ENCODE assay signal across 7 cellular contexts in the genomic region with DNA sequence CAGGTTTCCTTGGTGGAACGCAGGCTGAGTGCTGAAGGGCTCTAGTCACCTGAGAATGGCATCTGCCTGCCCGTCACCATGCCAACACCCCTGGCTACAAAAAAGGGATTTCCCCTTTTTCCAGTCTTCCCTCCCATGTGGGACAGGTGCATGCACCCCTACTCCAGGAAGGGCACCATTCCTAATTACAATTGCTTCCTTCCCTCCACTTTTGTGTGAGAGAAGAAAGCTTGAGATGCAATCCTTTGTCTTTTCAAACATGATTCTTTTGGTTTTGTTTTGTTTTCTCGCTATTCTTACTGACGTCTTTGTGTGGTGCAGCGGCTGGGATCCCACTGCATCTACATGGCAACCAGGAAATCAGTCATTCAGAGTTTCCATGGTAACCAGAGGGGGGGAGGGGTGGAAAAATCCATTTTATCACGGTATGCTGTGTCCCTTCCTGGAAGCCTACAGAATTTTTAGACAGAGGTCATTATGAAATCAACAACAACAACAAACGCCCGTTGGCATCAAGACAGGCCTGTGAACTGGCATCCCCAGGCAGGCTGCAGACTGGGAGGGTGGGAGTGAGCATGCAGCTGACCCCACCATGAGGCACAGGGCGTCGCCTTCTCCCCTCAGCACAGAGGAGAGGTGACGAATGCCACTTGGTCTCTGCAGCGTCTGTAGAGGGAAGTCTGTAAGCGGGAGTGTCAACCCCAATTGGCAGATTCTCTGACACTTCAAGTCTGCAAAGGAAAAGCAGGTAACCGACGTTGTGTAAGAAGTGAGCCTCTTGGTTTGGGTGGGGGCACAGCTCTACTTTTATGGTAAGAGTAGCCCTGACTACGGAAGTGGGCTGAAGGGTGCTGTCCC. TPM values are rescaled to one million over a fixed set of nuclear protein-coding genes. Genes with fewer than 3 reads are reported as not detected.
DNase-seq lines count a peak whose midpoint lies in the region; ATAC-seq and TF ChIP-seq lines count a peak whose summit lies in the region.

No MANE protein-coding gene starts in this region.

- 20% methylated on average over 13 to 15 of the region's 16 CpGs for WGBS in esophagus squamous epithelium, 2 donors

- TF ChIP-seq CTCF in esophagus squamous epithelium (IDR thresholded peaks at IDR 0.05) (no peak), neural cell (IDR thresholded peaks at IDR 0.05; ENCODE audit: poor library complexity, severe bottlenecking) (peak; percentile 26)

- H2AFZ ChIP-seq in neural cell (ENCODE audit: low read depth, low read length), result peak overlapping the region; percentile 66

- peak overlapping the region in 3 of 4 donors; percentile 8 to 53 (median 28) for H3K4me3 ChIP-seq in esophagus squamous epithelium
- H3K4me3 ChIP-seq in neural cell (ENCODE audit: low read length), result peak overlapping the region; percentile 60

- H3K27ac ChIP-seq in esophagus squamous epithelium, result peak overlapping the region; percentile 32 to 85 (median 60)
- peak overlapping the region; percentile 96 for H3K27ac ChIP-seq in neural cell (ENCODE audit: low read length)

- H3F3A ChIP-seq in neural cell (ENCODE audit: insufficient read depth, low read length, poor library complexity, severe bottlenecking), result no peaks in the 10 kb centered on the region

- intact Hi-C loops in esophagus squamous epithelium (cut with DNase I), result no loop called here

- H3K36me3 ChIP-seq in esophagus squamous epithelium (no peaks in the 10 kb centered on the region), neural cell (ENCODE audit: insufficient read depth, low read length) (no peaks in the 10 kb centered on the region)

- in situ Hi-C loops in GM18951 (cut with MboI; ENCODE audit: low sequenced_read_pairs, unreplicated experiment), result loop anchor here (10.0 kb wide), 1 partner anchor 128 kb away; no protein-coding TSS in a partner anchor

- no peaks in the 10 kb centered on the region for H3K9me2 ChIP-seq in neural cell (ENCODE audit: insufficient read depth, low read length)

- peak overlapping the region; percentile 55 for H3K4me2 ChIP-seq in neural cell (ENCODE audit: low read length)

- no peaks in the 10 kb centered on the region for H4K20me1 ChIP-seq in neural cell (ENCODE audit: insufficient read depth)

- TF ChIP-seq POLR2A in GM18951 (IDR thresholded peaks at IDR 0.05; ENCODE audit: extremely low read depth, insufficient read depth, insufficient read length) (peak; percentile 51), esophagus squamous epithelium (IDR thresholded peaks at IDR 0.05) (no peak)

- TF ChIP-seq RAD21 in neural cell (conservative IDR thresholded peaks at IDR 0.05), result peak; percentile 55

- H3K9ac ChIP-seq in neural cell (ENCODE audit: low read length), result peak overlapping the region; percentile 78

- H3K4me1 ChIP-seq in esophagus squamous epithelium, result peaks cover 0 to 13% (median 2%) of the 10 kb centered on the region in 3 donors

- no peaks in the 10 kb centered on the region for H3K79me2 ChIP-seq in neural cell (replicated peaks; ENCODE audit: insufficient read depth, low read length)

- H3K27me3 ChIP-seq in esophagus squamous epithelium (no peaks in the 10 kb centered on the region), neural cell (ENCODE audit: insufficient read depth, low read depth, low read length) (no peaks in the 10 kb centered on the region)

- H3K9me3 ChIP-seq in esophagus squamous epithelium, result no peaks in the 10 kb centered on the region
- H3K9me3 ChIP-seq in neural cell (ENCODE audit: low read length), result no peaks in the 10 kb centered on the region

- DNase-seq in NCI-H748 (lab: John Stamatoyannopoulos, UW; ENCODE audit: unreplicated experiment) (peak; percentile 95), activated T-cell treated with anti-CD3 and anti-CD28 coated beads for 4 hours (peak; percentile 83), esophagus squamous epithelium (lab: John Stamatoyannopoulos, UW) (peak; percentile 33)
- peak; percentile 84 for DNase-seq in stimulated activated naive CD8-positive, alpha-beta T cell treated with anti-CD3 and anti-CD28 coated beads, Interleukin-15, Interleukin-2, amounts not matched to agents 100 U/mL and 50 U/mL, for 24 hours

- TF ChIP-seq EP300 in neural cell (conservative IDR thresholded peaks at IDR 0.05; ENCODE audit: poor library complexity, severe bottlenecking), result peak; percentile 93

- peak; percentile 64 for ATAC-seq in HG03097 (IDR thresholded peaks at IDR 0.05; ENCODE audit: low FRiP score, unreplicated experiment)
- ATAC-seq in stimulated activated naive CD8-positive, alpha-beta T cell treated with anti-CD3 and anti-CD28 coated beads, Interleukin-15, Interleukin-2, amounts not matched to agents 100 U/mL and 50 U/mL, for 24 hours, result peak; percentile 84

TF ChIP-seq in neural cell, 6 proteins besides CTCF, POLR2A, EP300 and RAD21:
- TF ChIP-seq, protein P1, sequence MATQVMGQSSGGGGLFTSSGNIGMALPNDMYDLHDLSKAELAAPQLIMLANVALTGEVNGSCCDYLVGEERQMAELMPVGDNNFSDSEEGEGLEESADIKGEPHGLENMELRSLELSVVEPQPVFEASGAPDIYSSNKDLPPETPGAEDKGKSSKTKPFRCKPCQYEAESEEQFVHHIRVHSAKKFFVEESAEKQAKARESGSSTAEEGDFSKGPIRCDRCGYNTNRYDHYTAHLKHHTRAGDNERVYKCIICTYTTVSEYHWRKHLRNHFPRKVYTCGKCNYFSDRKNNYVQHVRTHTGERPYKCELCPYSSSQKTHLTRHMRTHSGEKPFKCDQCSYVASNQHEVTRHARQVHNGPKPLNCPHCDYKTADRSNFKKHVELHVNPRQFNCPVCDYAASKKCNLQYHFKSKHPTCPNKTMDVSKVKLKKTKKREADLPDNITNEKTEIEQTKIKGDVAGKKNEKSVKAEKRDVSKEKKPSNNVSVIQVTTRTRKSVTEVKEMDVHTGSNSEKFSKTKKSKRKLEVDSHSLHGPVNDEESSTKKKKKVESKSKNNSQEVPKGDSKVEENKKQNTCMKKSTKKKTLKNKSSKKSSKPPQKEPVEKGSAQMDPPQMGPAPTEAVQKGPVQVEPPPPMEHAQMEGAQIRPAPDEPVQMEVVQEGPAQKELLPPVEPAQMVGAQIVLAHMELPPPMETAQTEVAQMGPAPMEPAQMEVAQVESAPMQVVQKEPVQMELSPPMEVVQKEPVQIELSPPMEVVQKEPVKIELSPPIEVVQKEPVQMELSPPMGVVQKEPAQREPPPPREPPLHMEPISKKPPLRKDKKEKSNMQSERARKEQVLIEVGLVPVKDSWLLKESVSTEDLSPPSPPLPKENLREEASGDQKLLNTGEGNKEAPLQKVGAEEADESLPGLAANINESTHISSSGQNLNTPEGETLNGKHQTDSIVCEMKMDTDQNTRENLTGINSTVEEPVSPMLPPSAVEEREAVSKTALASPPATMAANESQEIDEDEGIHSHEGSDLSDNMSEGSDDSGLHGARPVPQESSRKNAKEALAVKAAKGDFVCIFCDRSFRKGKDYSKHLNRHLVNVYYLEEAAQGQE (IDR thresholded peaks at IDR 0.05; ENCODE audit: borderline replicate concordance), result peak; percentile 97
- TF ChIP-seq POLR2AphosphoS5 (IDR thresholded peaks at IDR 0.05) (peak; percentile 61), EZH2 (IDR thresholded peaks at IDR 0.05; ENCODE audit: borderline replicate concordance, insufficient read depth, low read length, poor library complexity, severe bottlenecking) (no peak), MXI1 (conservative IDR thresholded peaks at IDR 0.05; ENCODE audit: poor library complexity, severe bottlenecking) (peak; percentile 80), SMC3 (conservative IDR thresholded peaks at IDR 0.05; ENCODE audit: poor library complexity) (peak; percentile 55), TAF1 (IDR thresholded peaks at IDR 0.05; ENCODE audit: low read depth) (peak; percentile 42)

RNA-seq across cellular contexts. Expression of gene GNG2, which starts 13.6 kb away (rescaled TPM):
- 1 to 10 TPM; 1.5 to 8.8 (median 3.7) TPM for total RNA-seq in esophagus squamous epithelium
- 503 and 515 TPM in 2 replicates for polyA plus RNA-seq in neural cell
- 453 and 567 TPM in 2 replicates for polyA minus RNA-seq in neural cell

Comparison
In these comparisons a context has a peak if more than half of its experiments do, and no peak if none do; other contexts are left out.
1. Peak in every context shown above with its lines: DNase-seq, ATAC-seq, H3K4me3 ChIP-seq and H3K27ac ChIP-seq.
2. DNase-seq: peak in every context shown above with its lines; median percentile 95 in NCI-H748; 84 in stimulated activated naive CD8-positive, alpha-beta T cell treated with anti-CD3 and anti-CD28 coated beads, Interleukin-15, Interleukin-2, amounts not matched to agents 100 U/mL and 50 U/mL, for 24 hours; 83 in activated T-cell treated with anti-CD3 and anti-CD28 coated beads for 4 hours; 33 in esophagus squamous epithelium.